Comparison of ENCODE assay signal across 28 cellular contexts in the genomic region with DNA sequence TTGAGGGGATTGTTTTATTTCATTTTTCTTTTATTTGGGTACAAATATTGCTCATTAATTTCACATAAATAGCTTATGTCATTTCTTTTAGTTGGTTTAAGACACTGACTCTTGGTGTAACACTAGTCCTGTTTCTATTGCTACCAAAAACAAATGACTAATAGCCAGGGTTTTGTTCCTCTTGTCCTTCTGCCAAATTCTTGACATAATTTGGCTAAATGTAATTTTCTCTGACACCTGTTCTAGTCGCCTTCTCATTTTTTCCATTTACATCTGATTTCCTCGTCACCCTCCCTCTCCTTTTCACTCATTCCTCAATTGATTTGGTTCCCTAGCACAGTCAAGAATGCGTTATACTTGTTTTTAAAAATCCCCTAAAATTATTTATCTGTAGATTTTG.
"Had no signal": no experiment of that assay in that cellular context is flagged by ENCODE, and none has a peak within 500 bp of the region (broad histone marks: within the 10 kb centered on the region; RNA-seq: fewer than 3 reads in every experiment).

No MANE protein-coding gene starts in this region.

- DNase-seq: activated CD4-positive, alpha-beta T cell treated with anti-CD3 and anti-CD28 coated beads, Interleukin-2, amount 10 ng/mL, durations not matched to agents 7 days and 5 days; activated CD4-positive, CD25-positive, alpha-beta regulatory T cell treated with anti-CD3 and anti-CD28 coated beads, Interleukin-2, amount 50 U/mL, for 72 hours; activated CD8-positive, alpha-beta T cell treated with anti-CD3 and anti-CD28 coated beads for 36 hours; activated gamma-delta T cell treated with Interleukin-2 at 50 U/mL for 16 hours; activated T-cell treated with anti-CD3 and anti-CD28 coated beads, Interleukin-2, amount 50 U/mL, for 4 hours; anterior cingulate cortex; cortex of kidney; islet precursor cell; left colon; naive thymus-derived CD8-positive, alpha-beta T cell; occipital lobe; psoas muscle; spleen; stimulated activated naive CD4-positive, alpha-beta T cell; T-helper 17 cell; tibial artery; upper lobe of right lung had no signal

- H3K36me3 ChIP-seq: cardiac muscle cell, gastroesophageal sphincter, neural progenitor cell, right atrium auricular region, spleen, suprapubic skin, tibial artery, upper lobe of right lung had no signal

- H3K9me3 Mint-ChIP-seq: activated CD8-positive, alpha-beta T cell treated with anti-CD3 and anti-CD28 coated beads for 36 hours; neural progenitor cell had no signal

- H3K27ac ChIP-seq: cardiac muscle cell, gastroesophageal sphincter, hepatocyte, neural progenitor cell, parathyroid adenoma, psoas muscle, right atrium auricular region, spleen, suprapubic skin, tibial artery, upper lobe of right lung had no signal

- H3K4me1 ChIP-seq: gastroesophageal sphincter, neural progenitor cell, parathyroid adenoma, psoas muscle, right atrium auricular region, spleen, suprapubic skin, tibial artery, upper lobe of right lung had no signal

- H3K9me3 ChIP-seq: gastroesophageal sphincter, psoas muscle, right atrium auricular region, spleen, suprapubic skin, tibial artery, upper lobe of right lung had no signal

- H3K27me3 Mint-ChIP-seq: activated CD4-positive, alpha-beta T cell treated with anti-CD3 and anti-CD28 coated beads, Interleukin-2, amount 10 ng/mL, durations not matched to agents 7 days and 5 days; activated CD8-positive, alpha-beta T cell treated with anti-CD3 and anti-CD28 coated beads for 36 hours; activated naive CD4-positive, alpha-beta T cell treated with anti-CD3 and anti-CD28 coated beads, Interleukin-2, amount 50 U/mL, for 24 hours; brain; naive thymus-derived CD8-positive, alpha-beta T cell; T-helper 17 cell had no signal

- H3K4me3 ChIP-seq: cardiac muscle cell, gastroesophageal sphincter, hepatocyte, neural progenitor cell, psoas muscle, right atrium auricular region, spleen, suprapubic skin, tibial artery, upper lobe of right lung had no signal

- H3K36me3 Mint-ChIP-seq: activated naive CD4-positive, alpha-beta T cell treated with anti-CD3 and anti-CD28 coated beads, Interleukin-2, amount 50 U/mL, for 24 hours; brain; mesothelial cell of epicardium; naive thymus-derived CD8-positive, alpha-beta T cell; neural progenitor cell had no signal

- H3K27me3 ChIP-seq: cardiac muscle cell, gastroesophageal sphincter, hepatocyte, neural progenitor cell, right atrium auricular region, spleen, suprapubic skin, tibial artery, upper lobe of right lung had no signal

- ATAC-seq: activated CD8-positive, alpha-beta T cell treated with anti-CD3 and anti-CD28 coated beads for 36 hours; activated T-cell treated with anti-CD3 and anti-CD28 coated beads, Interleukin-2, amount 50 U/mL, for 4 hours; activated T-helper 17 cell treated with anti-CD3 and anti-CD28 coated beads, Interleukin-2, amount 50 U/mL, for 72 hours; gastroesophageal sphincter; left colon; naive thymus-derived CD8-positive, alpha-beta T cell; psoas muscle; T-helper 17 cell; upper lobe of right lung had no signal

- H3K4me1 Mint-ChIP-seq: activated CD4-positive, alpha-beta T cell treated with anti-CD3 and anti-CD28 coated beads, Interleukin-2, amount 10 ng/mL, durations not matched to agents 7 days and 5 days; activated naive CD4-positive, alpha-beta T cell treated with anti-CD3 and anti-CD28 coated beads, Interleukin-2, amount 50 U/mL, for 24 hours; activated T-helper 17 cell treated with anti-CD3 and anti-CD28 coated beads, Interleukin-2, amount 50 U/mL, for 72 hours; neural progenitor cell; T-helper 17 cell had no signal

- H3K27ac Mint-ChIP-seq: activated CD4-positive, alpha-beta T cell treated with anti-CD3 and anti-CD28 coated beads, Interleukin-2, amount 10 ng/mL, durations not matched to agents 7 days and 5 days; activated CD8-positive, alpha-beta T cell treated with anti-CD3 and anti-CD28 coated beads for 36 hours; activated naive CD4-positive, alpha-beta T cell treated with anti-CD3 and anti-CD28 coated beads, Interleukin-2, amount 50 U/mL, for 24 hours; activated T-helper 17 cell treated with anti-CD3 and anti-CD28 coated beads, Interleukin-2, amount 50 U/mL, for 72 hours; brain; mesothelial cell of epicardium; naive thymus-derived CD8-positive, alpha-beta T cell; neural progenitor cell; T-helper 17 cell had no signal

- H3K4me3 Mint-ChIP-seq: activated CD4-positive, alpha-beta T cell treated with anti-CD3 and anti-CD28 coated beads, Interleukin-2, amount 10 ng/mL, durations not matched to agents 7 days and 5 days; activated CD8-positive, alpha-beta T cell treated with anti-CD3 and anti-CD28 coated beads for 36 hours; activated naive CD4-positive, alpha-beta T cell treated with anti-CD3 and anti-CD28 coated beads, Interleukin-2, amount 50 U/mL, for 24 hours; activated T-cell treated with anti-CD3 and anti-CD28 coated beads, Interleukin-2, amount 50 U/mL, for 4 hours; activated T-helper 17 cell treated with anti-CD3 and anti-CD28 coated beads, Interleukin-2, amount 50 U/mL, for 72 hours; brain; mesothelial cell of epicardium; naive thymus-derived CD8-positive, alpha-beta T cell; neural progenitor cell; T-helper 17 cell had no signal
